ENCODE assay signal across 1 cellular context in the genomic region with DNA sequence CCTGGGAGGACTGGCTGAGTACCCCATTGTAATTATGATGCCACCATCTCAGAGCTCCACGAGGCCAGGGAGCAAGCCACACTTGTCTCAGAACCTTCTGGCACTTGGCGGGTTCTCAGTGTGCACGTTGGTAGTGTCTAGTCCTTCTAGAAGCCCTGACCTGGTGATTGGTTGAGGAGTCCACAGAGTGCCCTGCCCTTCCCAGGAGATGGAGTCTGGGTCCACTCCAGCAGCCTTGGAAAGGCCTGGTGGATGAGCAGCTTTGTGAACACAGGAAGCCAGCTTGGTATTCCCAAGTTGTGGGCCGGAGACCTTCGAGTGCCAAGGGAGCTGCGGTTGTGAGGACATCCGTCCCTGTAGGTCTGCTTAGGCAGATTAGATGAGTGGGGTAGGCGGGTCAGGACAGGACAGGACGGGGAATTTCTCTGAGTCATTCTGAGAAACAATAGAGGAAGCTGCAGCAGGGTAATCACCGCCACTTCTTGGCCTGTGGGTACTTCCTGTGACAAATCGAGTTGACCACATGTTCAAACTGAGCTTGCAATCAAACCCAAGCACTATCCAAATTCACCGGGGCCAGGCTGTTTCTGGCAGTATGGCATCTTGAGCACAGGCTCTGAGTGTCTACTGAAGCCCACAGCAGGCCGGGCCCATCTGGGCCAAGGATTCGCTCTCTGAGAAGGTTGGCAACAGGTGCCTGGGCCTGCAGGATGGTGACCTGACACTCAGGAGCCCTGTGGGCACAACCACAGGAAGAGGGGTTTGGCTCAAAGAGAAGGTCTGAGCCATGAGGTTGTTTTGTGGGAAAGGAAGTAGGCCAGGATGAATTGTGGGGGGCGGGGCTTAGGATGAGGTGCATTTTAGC.
TF ChIP-seq lines count a peak whose summit lies in the region.

No MANE protein-coding gene starts in this region.

TF ChIP-seq in GM12878, 131 proteins besides CTCF, POLR2A, EP300 and RAD21 (continued from another document):
- TF ChIP-seq, protein P1, sequence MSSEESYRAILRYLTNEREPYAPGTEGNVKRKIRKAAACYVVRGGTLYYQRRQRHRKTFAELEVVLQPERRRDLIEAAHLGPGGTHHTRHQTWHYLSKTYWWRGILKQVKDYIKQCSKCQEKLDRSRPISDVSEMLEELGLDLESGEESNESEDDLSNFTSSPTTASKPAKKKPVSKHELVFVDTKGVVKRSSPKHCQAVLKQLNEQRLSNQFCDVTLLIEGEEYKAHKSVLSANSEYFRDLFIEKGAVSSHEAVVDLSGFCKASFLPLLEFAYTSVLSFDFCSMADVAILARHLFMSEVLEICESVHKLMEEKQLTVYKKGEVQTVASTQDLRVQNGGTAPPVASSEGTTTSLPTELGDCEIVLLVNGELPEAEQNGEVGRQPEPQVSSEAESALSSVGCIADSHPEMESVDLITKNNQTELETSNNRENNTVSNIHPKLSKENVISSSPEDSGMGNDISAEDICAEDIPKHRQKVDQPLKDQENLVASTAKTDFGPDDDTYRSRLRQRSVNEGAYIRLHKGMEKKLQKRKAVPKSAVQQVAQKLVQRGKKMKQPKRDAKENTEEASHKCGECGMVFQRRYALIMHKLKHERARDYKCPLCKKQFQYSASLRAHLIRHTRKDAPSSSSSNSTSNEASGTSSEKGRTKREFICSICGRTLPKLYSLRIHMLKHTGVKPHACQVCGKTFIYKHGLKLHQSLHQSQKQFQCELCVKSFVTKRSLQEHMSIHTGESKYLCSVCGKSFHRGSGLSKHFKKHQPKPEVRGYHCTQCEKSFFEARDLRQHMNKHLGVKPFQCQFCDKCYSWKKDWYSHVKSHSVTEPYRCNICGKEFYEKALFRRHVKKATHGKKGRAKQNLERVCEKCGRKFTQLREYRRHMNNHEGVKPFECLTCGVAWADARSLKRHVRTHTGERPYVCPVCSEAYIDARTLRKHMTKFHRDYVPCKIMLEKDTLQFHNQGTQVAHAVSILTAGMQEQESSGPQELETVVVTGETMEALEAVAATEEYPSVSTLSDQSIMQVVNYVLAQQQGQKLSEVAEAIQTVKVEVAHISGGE (CRISPR knock-in tag; IDR thresholded peaks at IDR 0.05): no peak
- no peak for TF ChIP-seq SREBF2 (IDR thresholded peaks at IDR 0.05; ENCODE audit: low read length)
- TF ChIP-seq HDAC6 (IDR thresholded peaks at IDR 0.05; ENCODE audit: unreplicated experiment): no peak
- TF ChIP-seq, protein P2, sequence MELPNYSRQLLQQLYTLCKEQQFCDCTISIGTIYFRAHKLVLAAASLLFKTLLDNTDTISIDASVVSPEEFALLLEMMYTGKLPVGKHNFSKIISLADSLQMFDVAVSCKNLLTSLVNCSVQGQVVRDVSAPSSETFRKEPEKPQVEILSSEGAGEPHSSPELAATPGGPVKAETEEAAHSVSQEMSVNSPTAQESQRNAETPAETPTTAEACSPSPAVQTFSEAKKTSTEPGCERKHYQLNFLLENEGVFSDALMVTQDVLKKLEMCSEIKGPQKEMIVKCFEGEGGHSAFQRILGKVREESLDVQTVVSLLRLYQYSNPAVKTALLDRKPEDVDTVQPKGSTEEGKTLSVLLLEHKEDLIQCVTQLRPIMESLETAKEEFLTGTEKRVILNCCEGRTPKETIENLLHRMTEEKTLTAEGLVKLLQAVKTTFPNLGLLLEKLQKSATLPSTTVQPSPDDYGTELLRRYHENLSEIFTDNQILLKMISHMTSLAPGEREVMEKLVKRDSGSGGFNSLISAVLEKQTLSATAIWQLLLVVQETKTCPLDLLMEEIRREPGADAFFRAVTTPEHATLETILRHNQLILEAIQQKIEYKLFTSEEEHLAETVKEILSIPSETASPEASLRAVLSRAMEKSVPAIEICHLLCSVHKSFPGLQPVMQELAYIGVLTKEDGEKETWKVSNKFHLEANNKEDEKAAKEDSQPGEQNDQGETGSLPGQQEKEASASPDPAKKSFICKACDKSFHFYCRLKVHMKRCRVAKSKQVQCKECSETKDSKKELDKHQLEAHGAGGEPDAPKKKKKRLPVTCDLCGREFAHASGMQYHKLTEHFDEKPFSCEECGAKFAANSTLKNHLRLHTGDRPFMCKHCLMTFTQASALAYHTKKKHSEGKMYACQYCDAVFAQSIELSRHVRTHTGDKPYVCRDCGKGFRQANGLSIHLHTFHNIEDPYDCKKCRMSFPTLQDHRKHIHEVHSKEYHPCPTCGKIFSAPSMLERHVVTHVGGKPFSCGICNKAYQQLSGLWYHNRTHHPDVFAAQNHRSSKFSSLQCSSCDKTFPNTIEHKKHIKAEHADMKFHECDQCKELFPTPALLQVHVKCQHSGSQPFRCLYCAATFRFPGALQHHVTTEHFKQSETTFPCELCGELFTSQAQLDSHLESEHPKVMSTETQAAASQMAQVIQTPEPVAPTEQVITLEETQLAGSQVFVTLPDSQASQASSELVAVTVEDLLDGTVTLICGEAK (IDR thresholded peaks at IDR 0.05; ENCODE audit: borderline replicate concordance): no peak; the same call in 1 of the 2 replicates
- no peak for TF ChIP-seq CHD4 (IDR thresholded peaks at IDR 0.05)
- no peak for TF ChIP-seq SIX5 (IDR thresholded peaks at IDR 0.05; ENCODE audit: low read depth, low read length, severe bottlenecking)
